In the genomic region with DNA sequence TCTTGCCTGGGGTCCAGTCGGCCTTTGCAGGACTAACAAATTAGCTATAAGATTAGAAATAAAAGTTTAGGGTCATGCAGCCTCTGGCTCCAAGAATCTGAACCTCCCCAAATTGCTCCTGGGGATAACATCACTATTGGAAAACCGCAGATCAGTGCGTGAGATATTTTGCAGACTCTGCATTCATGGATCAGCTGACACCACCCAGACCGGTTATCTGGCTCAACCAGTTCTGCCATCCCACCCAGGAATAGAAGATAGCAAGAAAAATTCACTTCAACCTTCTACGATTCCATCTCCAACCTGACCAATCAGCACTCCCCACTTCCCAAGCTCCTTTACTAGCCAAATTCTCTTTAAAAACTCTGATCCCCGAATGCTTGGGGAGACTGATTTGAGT, we compare ENCODE assay signal across 21 cellular contexts. TPM values are rescaled to one million over a fixed set of nuclear protein-coding genes. Genes with fewer than 3 reads are reported as not detected.
DNase-seq lines count a peak whose midpoint lies in the region; ATAC-seq, FAIRE-seq and TF ChIP-seq lines count a peak whose summit lies in the region.
"Had no signal": no experiment of that assay in that cellular context is flagged by ENCODE, and none has a peak within 500 bp of the region (broad histone marks: within the 10 kb centered on the region; RNA-seq: fewer than 3 reads in every experiment).

No MANE protein-coding gene starts in this region.

- CTCF ChIA-PET in K562 (lab: Yijun Ruan, JAX; ENCODE audit: low intra/inter-chr PET ratio) (no interaction called here), A673 (lab: Charles Lee) (no interaction called here)

- intact Hi-C loops in K562 (cut with micrococcal nuclease) (no loop called here), psoas muscle (cut with DNase I) (no loop called here), A673 (cut with micrococcal nuclease; ENCODE audit: unreplicated experiment) (no loop called here)

- H2AFZ ChIP-seq in K562 (ENCODE audit: low read depth, low read length): no peak overlapping the region

- H3K36me3 Mint-ChIP-seq in HFFc6 (ENCODE audit: low read depth): peaks cover 4% of the 10 kb centered on the region; the same call in 1 of the 2 replicates

- H3K4me1 ChIP-seq in K562 (replicated peaks in 1 of 2; ENCODE audit: control insufficient read depth in 2 of 2, insufficient read depth in 2 of 2, low read length in 2 of 2) (peaks cover 7 to 19% of the 10 kb centered on the region in 2 experiments), iPS-20b (ENCODE audit: insufficient read depth, low read length) (peaks cover 46% of the 10 kb centered on the region), psoas muscle (peaks cover 5% of the 10 kb centered on the region), A673 (ENCODE audit: insufficient read depth, low read length, poor library complexity, severe bottlenecking) (peaks cover 4% of the 10 kb centered on the region), small intestine (ENCODE audit: control insufficient read depth in 2 of 2, insufficient read depth in 1 of 2, low read depth in 1 of 2, low read length in 1 of 2) (no peaks in the 10 kb centered on the region), foreskin keratinocyte (peaks cover 34% of the 10 kb centered on the region)

- H3K9me3 Mint-ChIP-seq in HFFc6: no peaks in the 10 kb centered on the region
- H3K9me3 Mint-ChIP-seq: activated naive CD8-positive, alpha-beta T cell treated with anti-CD3 and anti-CD28 coated beads for 36 hours; central memory CD8-positive, alpha-beta T cell had no signal

- H3K27ac Mint-ChIP-seq in HFFc6: peak overlapping the region; percentile 99
- H3K27ac Mint-ChIP-seq: activated naive CD8-positive, alpha-beta T cell treated with anti-CD3 and anti-CD28 coated beads for 36 hours; naive thymus-derived CD4-positive, alpha-beta T cell had no signal

- H3K4me3 Mint-ChIP-seq in HFFc6: peak overlapping the region; percentile 85
- H3K4me3 Mint-ChIP-seq: activated naive CD8-positive, alpha-beta T cell treated with anti-CD3 and anti-CD28 coated beads for 36 hours; central memory CD8-positive, alpha-beta T cell; naive thymus-derived CD4-positive, alpha-beta T cell had no signal

- peaks cover 0 to 6% of the 10 kb centered on the region in 2 experiments; a peak in 2 of 5 replicates for H3K27me3 ChIP-seq in K562 (ENCODE audit: control insufficient read depth in 2 of 2, insufficient read depth in 2 of 2, low read length in 2 of 2)
- no peaks in the 10 kb centered on the region for H3K27me3 ChIP-seq in iPS-20b (ENCODE audit: insufficient read depth, low read length)
- no peaks in the 10 kb centered on the region for H3K27me3 ChIP-seq in psoas muscle (ENCODE audit: insufficient read depth in 3 of 3, low read length in 2 of 3)
- no peaks in the 10 kb centered on the region for H3K27me3 ChIP-seq in A673 (replicated peaks; ENCODE audit: insufficient read depth, low read depth, low read length, poor library complexity)
- H3K27me3 ChIP-seq in small intestine (ENCODE audit: control insufficient read depth in 2 of 2, insufficient read depth in 2 of 2, low read length in 2 of 2): no peaks in the 10 kb centered on the region
- peaks cover 3% of the 10 kb centered on the region for H3K27me3 ChIP-seq in foreskin keratinocyte
- H3K27me3 ChIP-seq: BE2C, heart right ventricle had no signal

- H3K4me1 Mint-ChIP-seq in HFFc6 (ENCODE audit: low read depth): peaks cover 52% of the 10 kb centered on the region

- H3K9ac ChIP-seq in K562 (ENCODE audit: insufficient read depth in 1 of 2, low read depth in 2 of 2, low read length in 2 of 2) (no peak overlapping the region), iPS-20b (ENCODE audit: low read depth, low read length) (peak overlapping the region; percentile 83; the same call in 1 of the 2 replicates)

- TF ChIP-seq POLR2A in K562 (conservative IDR thresholded peaks at IDR 0.05): no peak

- no peaks in the 10 kb centered on the region for H3K9me3 ChIP-seq in K562 (replicated peaks; ENCODE audit: control insufficient read depth, insufficient read depth, low read depth, low read length)
- H3K9me3 ChIP-seq in iPS-20b (ENCODE audit: insufficient read depth, low read depth, low read length): no peaks in the 10 kb centered on the region
- H3K9me3 ChIP-seq in psoas muscle: no peaks in the 10 kb centered on the region
- H3K9me3 ChIP-seq in A673 (ENCODE audit: low read depth, low read length, poor library complexity, severe bottlenecking): no peaks in the 10 kb centered on the region
- no peaks in the 10 kb centered on the region for H3K9me3 ChIP-seq in small intestine (ENCODE audit: control insufficient read depth, low read depth)
- H3K9me3 ChIP-seq: BE2C, heart right ventricle had no signal

- peaks cover 8% of the 10 kb centered on the region for H3K79me2 ChIP-seq in K562 (ENCODE audit: control insufficient read depth, insufficient read depth, low read length)

- no peak for TF ChIP-seq RAD21 in K562 (CRISPR knock-in tag; conservative IDR thresholded peaks at IDR 0.05 in 1 of 2, IDR thresholded peaks at IDR 0.05 in 1 of 2)

- WGBS in K562 (ENCODE audit: insufficient coverage, low coverage, missing lambda C conversion rate): 2% methylated on average over 6 of the region's 6 CpGs
- WGBS in psoas muscle, 3 donors: 62 to 78% (median 68%) methylated on average over 6 of the region's 6 CpGs
- 60 to 69% (median 69%) methylated on average over 6 of the region's 6 CpGs for WGBS in small intestine, 3 donors

- FAIRE-seq in K562 (lab: Jason Lieb, UNC) (no peak), small intestine (lab: Jason Lieb, UNC) (no peak)

- H3K4me2 ChIP-seq in K562 (ENCODE audit: insufficient read depth, low read length): no peak overlapping the region

- H3K4me3 ChIP-seq in K562: no peak overlapping the region
- no peak overlapping the region for H3K4me3 ChIP-seq in iPS-20b (ENCODE audit: low read length)
- no peak overlapping the region for H3K4me3 ChIP-seq in psoas muscle
- no peak overlapping the region for H3K4me3 ChIP-seq in A673 (ENCODE audit: low read depth, low read length, poor library complexity, severe bottlenecking)
- no peak overlapping the region for H3K4me3 ChIP-seq in small intestine (ENCODE audit: low read depth in 1 of 2, low read length in 2 of 2)
- H3K4me3 ChIP-seq: heart right ventricle had no signal

- peaks cover 4% of the 10 kb centered on the region for H3K27me3 Mint-ChIP-seq in HFFc6 (ENCODE audit: insufficient read depth)
- H3K27me3 Mint-ChIP-seq: activated naive CD8-positive, alpha-beta T cell treated with anti-CD3 and anti-CD28 coated beads for 36 hours; central memory CD8-positive, alpha-beta T cell; naive thymus-derived CD4-positive, alpha-beta T cell had no signal

- H3K27ac ChIP-seq in K562 (ENCODE audit: extremely low read depth, low read depth, low read length) (no peak overlapping the region), iPS-20b (ENCODE audit: low read length) (peak overlapping the region; percentile 98), psoas muscle (peak overlapping the region; percentile 9), A673 (ENCODE audit: low read depth, low read length, poor library complexity, severe bottlenecking) (no peak overlapping the region), small intestine (ENCODE audit: low read depth in 1 of 2, low read length in 1 of 2) (peak overlapping the region in 1 of 2 donors; percentile 77), foreskin keratinocyte (no peak overlapping the region)

- BruUV-seq in K562 (replicated peaks; lab: Mats Ljungman, UMichigan) (no TSS peak), A673 (replicated peaks; lab: Mats Ljungman, UMichigan) (no TSS peak)

- POLR2A ChIA-PET in K562 (lab: Yijun Ruan, JAX) (interaction anchor here (1.4 kb wide), 1 partner anchor 11 kb away, joined by 4 read pairs; no protein-coding TSS in a partner anchor), A673 (lab: Charles Lee; ENCODE audit: low non-redundant PET) (no interaction called here)

- no peaks in the 10 kb centered on the region for H3K36me3 ChIP-seq in K562 (ENCODE audit: control insufficient read depth, insufficient read depth, low read length)
- H3K36me3 ChIP-seq in iPS-20b (ENCODE audit: insufficient read depth, low read depth, low read length): no peaks in the 10 kb centered on the region
- H3K36me3 ChIP-seq in psoas muscle (ENCODE audit: insufficient read depth in 1 of 2, low read depth in 1 of 2): no peaks in the 10 kb centered on the region
- no peaks in the 10 kb centered on the region for H3K36me3 ChIP-seq in A673 (ENCODE audit: insufficient read depth, low read length, poor library complexity, severe bottlenecking)
- no peaks in the 10 kb centered on the region for H3K36me3 ChIP-seq in small intestine (ENCODE audit: control insufficient read depth in 2 of 2, insufficient read depth in 2 of 2, low read length in 2 of 2)
- H3K36me3 ChIP-seq: BE2C, heart right ventricle had no signal

- in situ Hi-C loops in K562 (cut with MboI): no loop called here

- H3K9me1 ChIP-seq in K562 (ENCODE audit: control insufficient read depth, insufficient read depth, low read length): peaks cover 4% of the 10 kb centered on the region

- peak; percentile 53; the same call in 1 of the 2 replicates for TF ChIP-seq EP300 in K562 (IDR thresholded peaks at IDR 0.05; ENCODE audit: low read length)

- DNase-seq in HFFc6 (no peak), K562 (ENCODE audit: extremely low read depth in 1 of 4, low spot score in 3 of 4) (peak in 2 of 4 experiments; percentile 14 to 35), psoas muscle (no peak), A673 (ENCODE audit: low spot score) (no peak), small intestine (no peak), foreskin keratinocyte (no peak), epidermal melanocyte (ENCODE audit: insufficient read length, low spot score) (no peak)
- DNase-seq: activated CD4-positive, alpha-beta T cell treated with anti-CD3 and anti-CD28 coated beads for 48 hours; activated naive CD8-positive, alpha-beta T cell treated with anti-CD3 and anti-CD28 coated beads for 36 hours; BE2C; DMS79; KBM-7; naive thymus-derived CD4-positive, alpha-beta T cell; NCI-H1105 treated with DMSO at 0.1 percent for 48 hours; NCI-H2227 treated with DMSO at 0.1 percent for 48 hours; SHP77; stimulated activated naive CD8-positive, alpha-beta T cell treated with anti-CD3 and anti-CD28 coated beads, Interleukin-15, Interleukin-2, amounts not matched to agents 100 U/mL and 50 U/mL, for 24 hours had no signal

- H4K20me1 ChIP-seq in K562 (replicated peaks; ENCODE audit: control insufficient read depth, insufficient read depth, low read length): no peaks in the 10 kb centered on the region

- ATAC-seq in K562 (no peak), psoas muscle (no peak), foreskin keratinocyte (no peak)
- ATAC-seq: naive thymus-derived CD4-positive, alpha-beta T cell; sciatic nerve; stimulated activated naive CD8-positive, alpha-beta T cell treated with anti-CD3 and anti-CD28 coated beads, Interleukin-15, Interleukin-2, amounts not matched to agents 100 U/mL and 50 U/mL, for 24 hours had no signal

- TF ChIP-seq CTCF in HFFc6 (IDR thresholded peaks at IDR 0.05) (no peak), K562 (IDR thresholded peaks at IDR 0.05 in 2 of 3, conservative IDR thresholded peaks at IDR 0.05 in 1 of 3; ENCODE audit: insufficient read depth in 2 of 3, low read depth in 1 of 3, low read length in 3 of 3) (no peak), psoas muscle (IDR thresholded peaks at IDR 0.05) (no peak), A673 (conservative IDR thresholded peaks at IDR 0.05; ENCODE audit: low read depth, low read length) (no peak), foreskin keratinocyte (conservative IDR thresholded peaks at IDR 0.05) (no peak)

RNA-seq across cellular contexts. Expression of a gene that starts 4.3 kb away (rescaled TPM):
- 10 to 100 TPM; 20.2 to 26.1 (median 24.5) TPM for total RNA-seq in HFFc6 (2021; fragmentation: NEBNext Ultra II Directional; extraction: Animal tissue kit (Norgen Biotek cat#: 25700))
- total RNA-seq in K562 (2011; cell fraction: chromatin; rRNA removed; ENCODE audit: low replicate concordance): 72.8 and 169 TPM in 2 replicates
- 88.1 and 96.7 TPM in 2 replicates for total RNA-seq in K562 (2011; cell fraction: nucleolus; rRNA removed)
- total RNA-seq in K562 (2011; cell fraction: nucleoplasm; rRNA removed): 70.5 and 71.8 TPM in 2 replicates
- total RNA-seq in K562 (2014; rRNA removed) (24.0 and 33.4 TPM in 2 replicates), K562 (2014; rRNA removed; fragmentation: Illumina TruSeq; extraction: Trizol) (10.7 and 14.0 TPM in 2 replicates), K562 (2015; rRNA removed; fragmentation: Illumina TruSeq; extraction: Trizol) (16.9 and 20.3 TPM in 2 replicates), K562 (2021) (33.5 and 38.4 TPM in 2 replicates), psoas muscle (10 to 100 TPM; 15.0 to 24.2 (median 20.3) TPM), A673 (2021) (42.5 and 44.2 TPM in 2 replicates), foreskin keratinocyte (14.8 and 14.9 TPM in 2 replicates)
- polyA plus RNA-seq in K562 (2011; rRNA removed) (39.4 and 43.6 TPM in 2 replicates), K562 (2014; fragmentation: Illumina TruSeq; extraction: Trizol) (22.3 and 27.0 TPM in 2 replicates), K562 (2014; fragmentation: Nextera tagmentation; extraction: Ambion mirVana) (1 to 10 TPM; 1.3 to 1.8 TPM), K562 (2014; rRNA removed) (29.7 and 36.0 TPM in 2 replicates), psoas muscle (10 to 100 TPM; 10.2 to 16.3 (median 15.5) TPM), small intestine (10 to 100 TPM; 14.9 to 24.9 (median 16.1) TPM), foreskin keratinocyte (12.3 and 14.3 TPM in 2 replicates)
- 36.4 and 45.7 TPM in 2 replicates for polyA plus RNA-seq in K562 (2011; cell fraction: cytosol; rRNA removed)
- polyA plus RNA-seq in K562 (2011; cell fraction: nucleus; rRNA removed): 113 and 149 TPM in 2 replicates
- 24.6 and 37.9 TPM in 2 replicates for polyA plus RNA-seq in K562 (2012)
- polyA minus RNA-seq in K562 (2011; rRNA and poly(A)+ RNA removed): 23.3 and 26.9 TPM in 2 replicates
- polyA minus RNA-seq in K562 (2011; cell fraction: cytosol; rRNA and poly(A)+ RNA removed): 30.8 and 30.9 TPM in 2 replicates
- polyA minus RNA-seq in K562 (2011; cell fraction: nucleus; rRNA and poly(A)+ RNA removed): 40.8 and 57.1 TPM in 2 replicates

RNA-seq across cellular contexts. Expression of a gene that starts 14.3 kb away (rescaled TPM):
- 10 to 100 TPM; 27.4 to 37.2 (median 33.2) TPM for total RNA-seq in HFFc6 (2021; fragmentation: NEBNext Ultra II Directional; extraction: Animal tissue kit (Norgen Biotek cat#: 25700))
- 20.8 and 58.5 TPM in 2 replicates for total RNA-seq in K562 (2011; cell fraction: chromatin; rRNA removed; ENCODE audit: low replicate concordance)
- 62.9 and 64.2 TPM in 2 replicates for total RNA-seq in K562 (2011; cell fraction: nucleolus; rRNA removed)
- 32.2 and 39.5 TPM in 2 replicates for total RNA-seq in K562 (2011; cell fraction: nucleoplasm; rRNA removed)
- total RNA-seq in K562 (2014; rRNA removed): 37.3 and 38.9 TPM in 2 replicates
- 13.7 and 14.4 TPM in 2 replicates for total RNA-seq in K562 (2014; rRNA removed; fragmentation: Illumina TruSeq; extraction: Trizol)
- total RNA-seq in K562 (2015; rRNA removed; fragmentation: Illumina TruSeq; extraction: Trizol): 10.9 and 12.3 TPM in 2 replicates
- 30.7 and 36.8 TPM in 2 replicates for total RNA-seq in K562 (2021)
- polyA plus RNA-seq in K562 (2011; rRNA removed): 12.7 and 17.9 TPM in 2 replicates
- 12.3 and 31.5 TPM in 2 replicates for polyA plus RNA-seq in K562 (2011; cell fraction: cytosol; rRNA removed)
- polyA plus RNA-seq in K562 (2011; cell fraction: nucleus; rRNA removed): 26.9 and 59.7 TPM in 2 replicates
- polyA plus RNA-seq in K562 (2012): 8.8 and 9.6 TPM in 2 replicates
- polyA plus RNA-seq in K562 (2014; fragmentation: Illumina TruSeq; extraction: Trizol): 12.5 and 19.4 TPM in 2 replicates
- under 1 TPM; 0.56 to 0.92 TPM for polyA plus RNA-seq in K562 (2014; fragmentation: Nextera tagmentation; extraction: Ambion mirVana)
- 17.5 and 21.9 TPM in 2 replicates for polyA plus RNA-seq in K562 (2014; rRNA removed)
- 12.4 and 23.2 TPM in 2 replicates for polyA minus RNA-seq in K562 (2011; rRNA and poly(A)+ RNA removed)
- polyA minus RNA-seq in K562 (2011; cell fraction: cytosol; rRNA and poly(A)+ RNA removed): 22.2 and 30.9 TPM in 2 replicates
- polyA minus RNA-seq in K562 (2011; cell fraction: nucleus; rRNA and poly(A)+ RNA removed): 23.3 and 27.7 TPM in 2 replicates
- total RNA-seq in psoas muscle: 10 to 100 TPM in 3 of 4 donors, 1 to 10 TPM in 1; 8.5 to 43.5 (median 23.6) TPM
- 10 to 100 TPM in 1 of 3 donors, 1 to 10 TPM in 2; 5.3 to 24.4 (median 7.5) TPM for polyA plus RNA-seq in psoas muscle
- total RNA-seq in A673 (2021): 7.2 and 9.5 TPM in 2 replicates
- polyA plus RNA-seq in small intestine: 10 to 100 TPM in 1 of 3 donors, 1 to 10 TPM in 2; 3.4 to 67.3 (median 6.5) TPM
- total RNA-seq in foreskin keratinocyte: 3.7 and 3.9 TPM in 2 replicates
- 1.7 and 2.4 TPM in 2 replicates for polyA plus RNA-seq in foreskin keratinocyte

Comparison
In these comparisons a context has a peak if more than half of its experiments do, and no peak if none do; other contexts are left out.
1. H3K27ac ChIP-seq: peak in iPS-20b (single experiment) and psoas muscle (single experiment); none in K562 (single experiment), A673 (single experiment) and foreskin keratinocyte (single experiment).